ENCODE assay signal across 24 cellular contexts in genomic region chr2:691825-692224, GRCh38. TPM values are rescaled to one million over a fixed set of nuclear protein-coding genes. Genes with fewer than 3 reads are reported as not detected.
DNase-seq lines count a peak whose midpoint lies in the region; ATAC-seq, FAIRE-seq and TF ChIP-seq lines count a peak whose summit lies in the region.
"Had no signal": no experiment of that assay in that cellular context is flagged by ENCODE, and none has a peak within 500 bp of the region (broad histone marks: within the 10 kb centered on the region; RNA-seq: fewer than 3 reads in every experiment).

No MANE protein-coding gene starts in this region.

- no peak overlapping the region for H3K4me2 ChIP-seq in HepG2 (ENCODE audit: low read depth, low read length)
- H3K4me2 ChIP-seq: A549 had no signal

- H3K79me2 ChIP-seq in HepG2 (ENCODE audit: insufficient read depth, low read length), result no peaks in the 10 kb centered on the region

- CTCF ChIA-PET in HepG2 (lab: Yijun Ruan, JAX; ENCODE audit: low intra/inter-chr PET ratio, low total read pairs), result no interaction called here
- CTCF ChIA-PET in CD8-positive, alpha-beta T cell (lab: Charles Lee), result no interaction called here

- TF ChIP-seq RAD21 in HepG2 (CRISPR knock-in tag; IDR thresholded peaks at IDR 0.05), result no peak

- no peak for TF ChIP-seq POLR2A in HepG2 (IDR thresholded peaks at IDR 0.05; ENCODE audit: insufficient read depth in 1 of 2, low read depth in 2 of 2, low read length in 2 of 2)
- TF ChIP-seq POLR2A in uterus (IDR thresholded peaks at IDR 0.05), result no peak

- POLR2A ChIA-PET in HepG2 (lab: Yijun Ruan, JAX), result no interaction called here
- POLR2A ChIA-PET in CD8-positive, alpha-beta T cell (lab: Charles Lee), result no interaction called here

- H3K27me3 ChIP-seq in H7 (ENCODE audit: control insufficient read depth, insufficient read depth, low read length) (no peaks in the 10 kb centered on the region), HepG2 (ENCODE audit: control insufficient read depth in 1 of 2, insufficient read depth in 2 of 2, low read length in 2 of 2) (peaks cover 0 to 28% of the 10 kb centered on the region in 2 experiments; a peak in 3 of 5 replicates), uterus (no peaks in the 10 kb centered on the region)
- H3K27me3 ChIP-seq in CD8-positive, alpha-beta T cell (ENCODE audit: insufficient read depth, low read length), result no peaks in the 10 kb centered on the region

- no peak overlapping the region for H2AFZ ChIP-seq in HepG2 (ENCODE audit: low read length)

- H3K9me3 Mint-ChIP-seq in CD8-positive, alpha-beta T cell, result peaks cover under 1% of the 10 kb centered on the region

- intact Hi-C loops in HepG2 (cut with micrococcal nuclease; ENCODE audit: unreplicated experiment) (no loop called here), uterus (cut with DNase I; ENCODE audit: low total_unique reads) (no loop called here)
- intact Hi-C loops in CD8-positive, alpha-beta T cell (cut with DNase I, micrococcal nuclease), result no loop called here

- no peaks in the 10 kb centered on the region for H3K4me1 ChIP-seq in HepG2 (ENCODE audit: insufficient read depth, low read length)
- H3K4me1 ChIP-seq in uterus, result peaks cover 11 to 30% of the 10 kb centered on the region in 2 donors
- no peaks in the 10 kb centered on the region for H3K4me1 ChIP-seq in CD8-positive, alpha-beta T cell (ENCODE audit: insufficient read depth, low read length)
- H3K4me1 ChIP-seq: A549 had no signal

- peaks cover under 1% of the 10 kb centered on the region for H3K36me3 Mint-ChIP-seq in CD8-positive, alpha-beta T cell
- H3K36me3 Mint-ChIP-seq: CD14-positive monocyte had no signal

- WGBS in HepG2 (ENCODE audit: low lambda C conversion rate), result 66% methylated on average over 15 of the region's 21 CpGs

- TF ChIP-seq CTCF in HepG2 (CRISPR knock-in tag; IDR thresholded peaks at IDR 0.05), result no peak
- no peak for TF ChIP-seq CTCF in uterus (IDR thresholded peaks at IDR 0.05)
- no peak for TF ChIP-seq CTCF in CD8-positive, alpha-beta T cell (IDR thresholded peaks at IDR 0.05)

- H3K27ac ChIP-seq in HepG2 (ENCODE audit: extremely low read length, insufficient read depth, low read length) (no peak overlapping the region), uterus (peak overlapping the region; percentile 92 to 93)
- H3K27ac ChIP-seq in CD8-positive, alpha-beta T cell (ENCODE audit: low read depth, low read length), result no peak overlapping the region
- H3K27ac ChIP-seq: A549 had no signal

- TF ChIP-seq EP300 in HepG2 (IDR thresholded peaks at IDR 0.05; ENCODE audit: low read depth in 2 of 2, low read length in 2 of 2) (no peak), HepG2 (CRISPR knock-in tag; IDR thresholded peaks at IDR 0.05; ENCODE audit: borderline replicate concordance) (no peak)

- H3K36me3 ChIP-seq in H7 (replicated peaks; ENCODE audit: control insufficient read depth, insufficient read depth, low read length) (no peaks in the 10 kb centered on the region), HepG2 (replicated peaks in 1 of 2; ENCODE audit: control insufficient read depth in 1 of 2, insufficient read depth in 2 of 2, low read length in 2 of 2) (no peaks in the 10 kb centered on the region), uterus (no peaks in the 10 kb centered on the region)
- H3K36me3 ChIP-seq in CD8-positive, alpha-beta T cell (ENCODE audit: insufficient read depth, low read length), result no peaks in the 10 kb centered on the region

- H4K20me1 ChIP-seq in HepG2 (ENCODE audit: insufficient read depth, low read length), result no peaks in the 10 kb centered on the region

- H3K4me3 ChIP-seq in H7 (ENCODE audit: insufficient read depth, low read depth, low read length) (no peak overlapping the region), HepG2 (replicated peaks in 1 of 3; ENCODE audit: insufficient read depth in 1 of 3, low read depth in 2 of 3, low read length in 3 of 3) (no peak overlapping the region), uterus (no peak overlapping the region)
- no peak overlapping the region for H3K4me3 ChIP-seq in CD8-positive, alpha-beta T cell (ENCODE audit: low read depth, low read length)
- H3K4me3 ChIP-seq: A549 had no signal

- no peak overlapping the region for H3K27ac Mint-ChIP-seq in CD8-positive, alpha-beta T cell
- H3K27ac Mint-ChIP-seq: B cell, CD14-positive monocyte had no signal

- no peak overlapping the region for H3K4me3 Mint-ChIP-seq in CD8-positive, alpha-beta T cell
- H3K4me3 Mint-ChIP-seq: B cell, CD14-positive monocyte had no signal

- H3K27me3 Mint-ChIP-seq in CD8-positive, alpha-beta T cell (ENCODE audit: low read depth), result no peaks in the 10 kb centered on the region
- H3K27me3 Mint-ChIP-seq: B cell had no signal

- ATAC-seq in HepG2, result peak; percentile 35; the same call in 2 of the 3 replicates
- no peak for ATAC-seq in CD8-positive, alpha-beta T cell
- ATAC-seq: A549, Panc1 had no signal

- H3K9ac ChIP-seq in HepG2 (ENCODE audit: insufficient read depth, low read depth, low read length), result no peak overlapping the region

- no TSS peak for BruUV-seq in HepG2 (replicated peaks; lab: Mats Ljungman, UMichigan)

- FAIRE-seq in HepG2 (lab: Jason Lieb, UNC), result no peak
- FAIRE-seq: A549, D721Med, HTR-8/SVneo had no signal

- DNase-seq in H7 (peak; percentile 36), SK-N-DZ (ENCODE audit: low spot score) (peak; percentile 49), HepG2 (ENCODE audit: low spot score) (no peak), uterus (peak in 1 of 2 donors; percentile 53), NOMO-1 (lab: John Stamatoyannopoulos, UW; ENCODE audit: unreplicated experiment in 2 of 2) (no peak), GOT3 (lab: John Stamatoyannopoulos, UW) (no peak)
- no peak for DNase-seq in CD8-positive, alpha-beta T cell
- DNase-seq: DMS79; IMR-90; Karpas-422; MV-4-11; NCI-H1105 treated with DMSO at 0.1 percent for 48 hours; NCI-H2029 treated with DMSO at 0.1 percent for 48 hours; NCI-H345; NCI-H524; NCI-H774; NK-92 treated with Interleukin-12 subunit alpha and Interleukin-12 subunit beta, amount 100 ng/mL, for 24 hours; SW 1271 had no signal

- peaks cover 2% of the 10 kb centered on the region; the same call in 1 of the 2 replicates for H3K9me3 ChIP-seq in HepG2 (ENCODE audit: low read length)
- no peaks in the 10 kb centered on the region for H3K9me3 ChIP-seq in uterus
- no peaks in the 10 kb centered on the region for H3K9me3 ChIP-seq in CD8-positive, alpha-beta T cell (ENCODE audit: low read length)

- in situ Hi-C loops in HepG2 (cut with HindIII; ENCODE audit: extremely low pct_ligation_motif_present, low pct_unique_long_range_greater_than_20kb), result no loop called here

- no peaks in the 10 kb centered on the region for H3K4me1 Mint-ChIP-seq in CD8-positive, alpha-beta T cell (ENCODE audit: low read depth)
- H3K4me1 Mint-ChIP-seq: CD14-positive monocyte had no signal

TF ChIP-seq in HepG2, 621 proteins besides CTCF, POLR2A, EP300 and RAD21 (continues in another document):
- TF ChIP-seq ZNF558 (CRISPR knock-in tag; IDR thresholded peaks at IDR 0.05; ENCODE audit: borderline replicate concordance) (no peak), HINFP (CRISPR knock-in tag; IDR thresholded peaks at IDR 0.05; ENCODE audit: low read depth) (no peak)

RNA-seq across cellular contexts. Expression of gene TMEM18, which starts 14.6 kb away (rescaled TPM):
- total RNA-seq in H7 (2014; rRNA removed; shearing (Covaris generic)), result 18.8 and 23.9 TPM in 2 replicates
- 26.6 and 38.1 TPM in 2 replicates for polyA plus RNA-seq in SK-N-DZ (2014; cell fraction: cytosol; rRNA removed)
- polyA plus RNA-seq in SK-N-DZ (2014; cell fraction: nucleus; rRNA removed), result 33.2 and 39.1 TPM in 2 replicates
- total RNA-seq in HepG2 (2016; rRNA removed; fragmentation: Illumina TruSeq; extraction: Trizol) (39.7 and 45.9 TPM in 2 replicates), uterus (10 to 100 TPM; 10.8 to 49.7 (median 34.3) TPM)
- total RNA-seq in HepG2 (2016; cell fraction: cytosol; rRNA removed; fragmentation: Illumina TruSeq; extraction: Trizol; ENCODE audit: low read depth), result 26.8 and 30.8 TPM in 2 replicates
- 36.9 and 47.1 TPM in 2 replicates for total RNA-seq in HepG2 (2016; cell fraction: insoluble cytoplasmic fraction; rRNA removed; fragmentation: Illumina TruSeq; extraction: Trizol)
- total RNA-seq in HepG2 (2016; cell fraction: membrane; rRNA removed; fragmentation: Illumina TruSeq; extraction: Trizol), result 43.7 and 45.0 TPM in 2 replicates
- 27.3 and 30.5 TPM in 2 replicates for total RNA-seq in HepG2 (2016; cell fraction: nucleus; rRNA removed; fragmentation: Illumina TruSeq; extraction: Trizol)
- 32.1 and 49.4 TPM in 2 replicates for polyA plus RNA-seq in HepG2 (2011; rRNA removed)
- 33.5 and 39.5 TPM in 2 replicates for polyA plus RNA-seq in HepG2 (2011; cell fraction: cytosol; rRNA removed)
- polyA plus RNA-seq in HepG2 (2011; cell fraction: nucleus; rRNA removed), result 29.6 and 38.2 TPM in 2 replicates
- polyA plus RNA-seq in HepG2 (2012), result 36.5 and 48.1 TPM in 2 replicates
- 37.2 and 42.5 TPM in 2 replicates for polyA plus RNA-seq in HepG2 (2016; cell fraction: cytosol; fragmentation: Illumina TruSeq; extraction: Trizol; ENCODE audit: low read depth)
- 36.2 and 38.9 TPM in 2 replicates for polyA plus RNA-seq in HepG2 (2016; cell fraction: insoluble cytoplasmic fraction; fragmentation: Illumina TruSeq; extraction: Trizol; ENCODE audit: low read depth)
- polyA plus RNA-seq in HepG2 (2016; cell fraction: membrane; fragmentation: Illumina TruSeq; extraction: Trizol; ENCODE audit: low read depth), result 38.3 and 46.2 TPM in 2 replicates
- polyA plus RNA-seq in HepG2 (2016; cell fraction: nucleus; fragmentation: Illumina TruSeq; extraction: Trizol; ENCODE audit: insufficient read depth, low read depth), result 49.7 and 63.7 TPM in 2 replicates
- 19.9 and 51.6 TPM in 2 replicates for polyA minus RNA-seq in HepG2 (2011; rRNA and poly(A)+ RNA removed; ENCODE audit: low replicate concordance)
- polyA minus RNA-seq in HepG2 (2011; cell fraction: cytosol; rRNA and poly(A)+ RNA removed), result 14.5 and 14.9 TPM in 2 replicates
- polyA minus RNA-seq in HepG2 (2011; cell fraction: nucleus; rRNA and poly(A)+ RNA removed), result 39.4 and 50.0 TPM in 2 replicates
- total RNA-seq in CD8-positive, alpha-beta T cell, result 10 to 100 TPM; 30.7 to 33.6 TPM

Comparison
In these comparisons a context has a peak if more than half of its experiments do, and no peak if none do; other contexts are left out.
1. DNase-seq: peak in H7 (single experiment) and SK-N-DZ (single experiment); none in HepG2 (single experiment), NOMO-1 (0 of 2), GOT3 (single experiment) and CD8-positive, alpha-beta T cell (0 of 7).
2. H3K27ac ChIP-seq: peak in uterus (2 of 2); none in HepG2 (single experiment) and CD8-positive, alpha-beta T cell (single experiment).